Comparison of ENCODE assay signal across 8 cellular contexts in the genomic region with DNA sequence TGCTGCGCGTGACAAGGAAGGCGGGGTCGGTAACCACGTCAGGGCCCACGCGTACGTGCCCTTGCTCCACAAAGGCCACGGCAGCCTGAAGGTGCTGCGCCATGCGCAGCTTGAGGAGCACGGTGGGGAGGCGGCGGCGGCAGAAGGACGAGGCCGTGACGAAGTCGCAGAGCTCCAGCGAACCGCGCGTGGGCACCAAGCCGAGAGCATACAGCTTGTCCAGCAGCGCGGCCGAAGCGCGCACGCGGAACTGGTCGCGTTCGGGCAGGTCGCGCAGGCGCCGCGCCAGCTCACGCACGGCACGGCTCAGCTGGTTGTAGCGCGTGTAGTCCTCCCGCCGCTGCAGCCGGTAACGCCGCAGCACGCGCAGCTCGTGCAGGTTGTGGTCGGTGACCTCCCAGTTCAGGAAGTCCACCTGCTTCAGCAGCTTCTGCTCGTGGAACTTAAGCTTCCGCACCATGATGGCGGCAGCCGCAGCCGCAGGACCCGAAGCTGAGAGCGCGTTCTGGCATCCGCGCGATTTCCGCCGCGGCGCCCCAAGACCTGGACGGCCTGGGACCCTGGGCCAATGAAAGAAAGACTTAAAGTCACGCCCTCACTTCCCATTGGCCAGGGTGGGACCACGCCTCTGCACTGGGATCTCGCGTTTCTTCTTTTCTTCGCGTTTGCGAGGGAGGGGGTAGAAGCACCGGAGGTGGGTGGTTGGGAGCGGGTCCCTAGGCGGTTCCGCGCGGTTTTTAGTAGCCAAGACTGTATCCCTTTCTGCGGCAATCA. TPM values are rescaled to one million over a fixed set of nuclear protein-coding genes. Genes with fewer than 3 reads are reported as not detected.
DNase-seq lines count a peak whose midpoint lies in the region; ATAC-seq and TF ChIP-seq lines count a peak whose summit lies in the region.

A gene with protein sequence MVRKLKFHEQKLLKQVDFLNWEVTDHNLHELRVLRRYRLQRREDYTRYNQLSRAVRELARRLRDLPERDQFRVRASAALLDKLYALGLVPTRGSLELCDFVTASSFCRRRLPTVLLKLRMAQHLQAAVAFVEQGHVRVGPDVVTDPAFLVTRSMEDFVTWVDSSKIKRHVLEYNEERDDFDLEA (minus strand): TSS at position 516 of the 774 bp plus-strand sequence. CDS start 56 bp downstream, at position 460.

- H4K20me1 ChIP-seq in PC-3 (ENCODE audit: low read length) = peaks cover 24% of the 10 kb centered on the region

- intact Hi-C loops in PC-3 (cut with micrococcal nuclease) = loop anchor here (1.0 to 10.0 kb wide), 4 partner anchors 8 to 275 kb away; a partner anchor contains a TSS

- H3K4me2 ChIP-seq in PC-3 (ENCODE audit: low read length) = peak within 1 kb of the TSS; percentile 91

- H3K79me2 ChIP-seq in PC-3 (ENCODE audit: low read length) = peaks cover 33% of the 10 kb centered on the region

- TF ChIP-seq RAD21 in Ishikawa (IDR thresholded peaks at IDR 0.05; ENCODE audit: low read depth) = no peak

- no peaks in the 10 kb centered on the region for H3K27me3 ChIP-seq in PC-3 (ENCODE audit: low read length)

- H3K9me2 ChIP-seq in PC-3 (replicated peaks; ENCODE audit: low read length) = no peaks in the 10 kb centered on the region

- POLR2A ChIA-PET in PC-3 (lab: Charles Lee; ENCODE audit: unreplicated experiment) = interaction anchor here (0.6 kb wide), 1 partner anchor 143 kb away, joined by 7 read pairs; no protein-coding TSS in a partner anchor

- H3K27ac ChIP-seq in PC-3 (ENCODE audit: low read length) (peak within 1 kb of the TSS; percentile 75), epithelial cell of prostate (peak within 1 kb of the TSS; percentile 84)

- peak within 1 kb of the TSS; percentile 97 for H3K9ac ChIP-seq in PC-3 (ENCODE audit: low read length)

- peak; percentile 26; the same call in 1 of the 2 replicates for TF ChIP-seq EP300 in Ishikawa (IDR thresholded peaks at IDR 0.05; ENCODE audit: borderline replicate concordance)

- CTCF ChIA-PET in PC-3 (lab: Charles Lee) = interaction anchor here (1.3 kb wide), 1 partner anchor 61 kb away, joined by 9 read pairs; a partner anchor contains a TSS

- H3F3A ChIP-seq in PC-3 (ENCODE audit: low read length, unreplicated experiment) = no peaks in the 10 kb centered on the region

- no TSS peak for BruUV-seq in PC-3 (replicated peaks; lab: Mats Ljungman, UMichigan)

- H3K9me3 ChIP-seq in PC-3 (ENCODE audit: low read length) = no peaks in the 10 kb centered on the region

- no peaks in the 10 kb centered on the region for H3K36me3 ChIP-seq in PC-3 (ENCODE audit: low read depth, low read length)

- peak within 1 kb of the TSS; percentile 96 for H3K4me3 ChIP-seq in PC-3 (ENCODE audit: low read length)

- peak; percentile 91 for ATAC-seq in GM21576 (IDR thresholded peaks at IDR 0.05; ENCODE audit: unreplicated experiment)
- peak; percentile 89 for ATAC-seq in PC-3

- DNase-seq in DMS114 treated with DMSO at 0.1 percent for 48 hours (lab: John Stamatoyannopoulos, UW; ENCODE audit: unreplicated experiment) = peak; percentile 99
- peak; percentile 98 for DNase-seq in PC-3
- peak; percentile 88 for DNase-seq in activated T-cell treated with anti-CD3 and anti-CD28 coated beads for 48 hours (ENCODE audit: low read depth)
- peak; percentile 83 for DNase-seq in epithelial cell of prostate (ENCODE audit: low read depth, low spot score)
- DNase-seq in mucosa of gallbladder (ENCODE audit: low spot score) = peak; percentile 96
- DNase-seq in stimulated activated CD8-positive, alpha-beta memory T cell treated with anti-CD3 and anti-CD28 coated beads, Interleukin-4, amount 100 ng/mL, for 4 hours (ENCODE audit: low read depth in 2 of 2, low spot score in 1 of 2) = peak; percentile 88

- H3K4me1 ChIP-seq in PC-3 (ENCODE audit: insufficient read depth, low read length) = peaks cover 12% of the 10 kb centered on the region

- TF ChIP-seq CTCF in PC-3 (conservative IDR thresholded peaks at IDR 0.05; ENCODE audit: low read depth, low read length) = no peak

- peak within 1 kb of the TSS; percentile 83 for H2AFZ ChIP-seq in PC-3 (ENCODE audit: low read length)

TF ChIP-seq in Ishikawa, 13 proteins besides CTCF, POLR2A, EP300 and RAD21:
- TF ChIP-seq FOXM1 (IDR thresholded peaks at IDR 0.05; ENCODE audit: borderline replicate concordance, low read depth) (no peak; the same call in 1 of the 2 replicates), EGR1 (IDR thresholded peaks at IDR 0.05) (peak; percentile 61; the same call in 1 of the 2 replicates), TAF1 (IDR thresholded peaks at IDR 0.05; ENCODE audit: low read depth) (peak; percentile 92), TEAD4 (IDR thresholded peaks at IDR 0.05) (peak; percentile 55; the same call in 1 of the 2 replicates), YY1 (IDR thresholded peaks at IDR 0.05; ENCODE audit: low read depth) (peak; percentile 91), NFIC (IDR thresholded peaks at IDR 0.05) (peak; percentile 73), TCF12 (IDR thresholded peaks at IDR 0.05; ENCODE audit: low read depth) (peak; percentile 38; the same call in 1 of the 2 replicates), ZBTB7A (IDR thresholded peaks at IDR 0.05; ENCODE audit: low read depth) (no peak)
- TF ChIP-seq, protein P1, sequence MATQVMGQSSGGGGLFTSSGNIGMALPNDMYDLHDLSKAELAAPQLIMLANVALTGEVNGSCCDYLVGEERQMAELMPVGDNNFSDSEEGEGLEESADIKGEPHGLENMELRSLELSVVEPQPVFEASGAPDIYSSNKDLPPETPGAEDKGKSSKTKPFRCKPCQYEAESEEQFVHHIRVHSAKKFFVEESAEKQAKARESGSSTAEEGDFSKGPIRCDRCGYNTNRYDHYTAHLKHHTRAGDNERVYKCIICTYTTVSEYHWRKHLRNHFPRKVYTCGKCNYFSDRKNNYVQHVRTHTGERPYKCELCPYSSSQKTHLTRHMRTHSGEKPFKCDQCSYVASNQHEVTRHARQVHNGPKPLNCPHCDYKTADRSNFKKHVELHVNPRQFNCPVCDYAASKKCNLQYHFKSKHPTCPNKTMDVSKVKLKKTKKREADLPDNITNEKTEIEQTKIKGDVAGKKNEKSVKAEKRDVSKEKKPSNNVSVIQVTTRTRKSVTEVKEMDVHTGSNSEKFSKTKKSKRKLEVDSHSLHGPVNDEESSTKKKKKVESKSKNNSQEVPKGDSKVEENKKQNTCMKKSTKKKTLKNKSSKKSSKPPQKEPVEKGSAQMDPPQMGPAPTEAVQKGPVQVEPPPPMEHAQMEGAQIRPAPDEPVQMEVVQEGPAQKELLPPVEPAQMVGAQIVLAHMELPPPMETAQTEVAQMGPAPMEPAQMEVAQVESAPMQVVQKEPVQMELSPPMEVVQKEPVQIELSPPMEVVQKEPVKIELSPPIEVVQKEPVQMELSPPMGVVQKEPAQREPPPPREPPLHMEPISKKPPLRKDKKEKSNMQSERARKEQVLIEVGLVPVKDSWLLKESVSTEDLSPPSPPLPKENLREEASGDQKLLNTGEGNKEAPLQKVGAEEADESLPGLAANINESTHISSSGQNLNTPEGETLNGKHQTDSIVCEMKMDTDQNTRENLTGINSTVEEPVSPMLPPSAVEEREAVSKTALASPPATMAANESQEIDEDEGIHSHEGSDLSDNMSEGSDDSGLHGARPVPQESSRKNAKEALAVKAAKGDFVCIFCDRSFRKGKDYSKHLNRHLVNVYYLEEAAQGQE (IDR thresholded peaks at IDR 0.05; ENCODE audit: low read depth) = 0 out of 2 replicates have a peak, but pooled peaks have one; percentile 32
- TF ChIP-seq, protein P2, sequence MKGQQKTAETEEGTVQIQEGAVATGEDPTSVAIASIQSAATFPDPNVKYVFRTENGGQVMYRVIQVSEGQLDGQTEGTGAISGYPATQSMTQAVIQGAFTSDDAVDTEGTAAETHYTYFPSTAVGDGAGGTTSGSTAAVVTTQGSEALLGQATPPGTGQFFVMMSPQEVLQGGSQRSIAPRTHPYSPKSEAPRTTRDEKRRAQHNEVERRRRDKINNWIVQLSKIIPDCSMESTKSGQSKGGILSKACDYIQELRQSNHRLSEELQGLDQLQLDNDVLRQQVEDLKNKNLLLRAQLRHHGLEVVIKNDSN (IDR thresholded peaks at IDR 0.05) = no peak
- TF ChIP-seq, protein P3, sequence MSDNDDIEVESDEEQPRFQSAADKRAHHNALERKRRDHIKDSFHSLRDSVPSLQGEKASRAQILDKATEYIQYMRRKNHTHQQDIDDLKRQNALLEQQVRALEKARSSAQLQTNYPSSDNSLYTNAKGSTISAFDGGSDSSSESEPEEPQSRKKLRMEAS (IDR thresholded peaks at IDR 0.05) = peak; percentile 95
TF ChIP-seq in Ishikawa: peak in this region for 8.

RNA-seq across cellular contexts. Expression of the gene that starts here (rescaled TPM):
- total RNA-seq in PC-3 (2014; rRNA removed) = 92.6 and 95.4 TPM in 2 replicates
- 66.3 TPM for total RNA-seq in mucosa of gallbladder

Comparison
In these comparisons a context has a peak if more than half of its experiments do, and no peak if none do; other contexts are left out.
1. Peak in every context shown above with its lines: DNase-seq, ATAC-seq, H3K4me3 ChIP-seq and H3K27ac ChIP-seq.